ENCODE assay signal across 1 cellular context in genomic region chr12:57430931-57431566, GRCh38.
TF ChIP-seq lines count a peak whose summit lies in the region.

R3HDM2 (minus strand) TSS chr12:57431043; CDS start chr12:57310428, 120,615 bp downstream.

TF ChIP-seq in WTC11, 78 proteins besides CTCF, POLR2A, EP300 and RAD21 (continued from another document):
- TF ChIP-seq PRDM15 (CRISPR knock-in tag; IDR thresholded peaks at IDR 0.05) (no peak), GABPB1 (CRISPR knock-in tag; IDR thresholded peaks at IDR 0.05) (peak; percentile 57), HMGXB4 (CRISPR knock-in tag; IDR thresholded peaks at IDR 0.05) (peak; percentile 65; the same call in 1 of the 2 replicates), ETV6 (CRISPR knock-in tag; IDR thresholded peaks at IDR 0.05) (peak; percentile 93), CREM (CRISPR knock-in tag; IDR thresholded peaks at IDR 0.05) (peak; percentile 85; the same call in 1 of the 2 replicates), OVOL2 (CRISPR knock-in tag; IDR thresholded peaks at IDR 0.05; ENCODE audit: borderline replicate concordance) (no peak)
- TF ChIP-seq, protein P1, sequence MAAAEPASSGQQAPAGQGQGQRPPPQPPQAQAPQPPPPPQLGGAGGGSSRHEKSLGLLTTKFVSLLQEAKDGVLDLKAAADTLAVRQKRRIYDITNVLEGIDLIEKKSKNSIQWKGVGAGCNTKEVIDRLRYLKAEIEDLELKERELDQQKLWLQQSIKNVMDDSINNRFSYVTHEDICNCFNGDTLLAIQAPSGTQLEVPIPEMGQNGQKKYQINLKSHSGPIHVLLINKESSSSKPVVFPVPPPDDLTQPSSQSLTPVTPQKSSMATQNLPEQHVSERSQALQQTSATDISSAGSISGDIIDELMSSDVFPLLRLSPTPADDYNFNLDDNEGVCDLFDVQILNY (CRISPR knock-in tag; IDR thresholded peaks at IDR 0.05), result peak; percentile 76; the same call in 1 of the 2 replicates
